Comparison of ENCODE assay signal across 8 cellular contexts in the genomic region with DNA sequence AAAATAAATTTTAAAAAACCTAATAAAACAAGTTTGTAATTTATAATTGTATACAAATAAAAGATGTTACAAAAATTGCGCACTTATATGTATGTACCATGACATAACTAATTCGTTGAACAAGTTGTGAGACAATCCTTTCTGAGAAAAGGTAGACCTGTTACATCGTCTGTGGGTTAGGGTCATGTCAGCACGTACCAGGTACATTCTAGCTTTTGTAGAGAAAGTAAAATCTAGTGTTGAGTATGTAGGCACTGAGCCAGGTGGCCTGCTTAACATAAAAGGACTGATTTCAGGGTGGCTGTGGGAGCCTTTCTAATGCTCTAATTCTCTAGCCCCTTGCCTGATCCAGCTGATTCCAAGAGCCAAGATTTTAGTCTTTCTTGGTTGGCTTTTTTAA. TPM values are rescaled to one million over a fixed set of nuclear protein-coding genes. Genes with fewer than 3 reads are reported as not detected.
A peak's percentile ranks its signal among the peaks of the same experiment; 100 is the strongest.
DNase-seq lines count a peak whose midpoint lies in the region; ATAC-seq and TF ChIP-seq lines count a peak whose summit lies in the region.

No MANE protein-coding gene starts in this region.

- ATAC-seq in HG02852 (IDR thresholded peaks at IDR 0.05; ENCODE audit: unreplicated experiment): no peak
- ATAC-seq in GM18519 (IDR thresholded peaks at IDR 0.05; ENCODE audit: low FRiP score, unreplicated experiment): no peak

- H3K4me3 ChIP-seq in SJCRH30 (peak overlapping the region; percentile 84), sigmoid colon (peak overlapping the region in 3 of 4 donors; percentile 56 to 97 (median 74))

- no peaks in the 10 kb centered on the region for H3K9me3 ChIP-seq in SJCRH30 (replicated peaks)
- H3K9me3 ChIP-seq in sigmoid colon: no peaks in the 10 kb centered on the region

- H3K27ac ChIP-seq in SJCRH30: peak overlapping the region; percentile 92
- H3K27ac ChIP-seq in epithelial cell of prostate: peak overlapping the region; percentile 100
- H3K27ac ChIP-seq in sigmoid colon: peak overlapping the region; percentile 84 to 97 (median 93)

- no peak for TF ChIP-seq CTCF in sigmoid colon (IDR thresholded peaks at IDR 0.05)

- peak; percentile 29 for DNase-seq in H4 (ENCODE audit: low spot score)
- peak in 1 of 2 experiments; percentile 40 for DNase-seq in SJCRH30
- no peak for DNase-seq in epithelial cell of prostate (ENCODE audit: low read depth, low spot score)
- DNase-seq in sigmoid colon: no peak
- no peak for DNase-seq in HT-29 (ENCODE audit: low spot score)
- no peak for DNase-seq in SHP77 treated with DMSO at 0.1 percent for 48 hours (lab: John Stamatoyannopoulos, UW)

- intact Hi-C loops in sigmoid colon (cut with DNase I): no loop called here

- H3K4me1 ChIP-seq in SJCRH30: peaks cover 4% of the 10 kb centered on the region; the same call in 1 of the 2 replicates
- peaks cover 0 to 15% (median 9%) of the 10 kb centered on the region in 4 donors for H3K4me1 ChIP-seq in sigmoid colon

- WGBS in sigmoid colon, 2 donors: 54 to 56% methylated on average over 4 of the region's 4 CpGs

- H3K27me3 ChIP-seq in SJCRH30: no peaks in the 10 kb centered on the region
- no peaks in the 10 kb centered on the region for H3K27me3 ChIP-seq in sigmoid colon

- TF ChIP-seq POLR2A in sigmoid colon (IDR thresholded peaks at IDR 0.05): no peak

- H3K36me3 ChIP-seq in SJCRH30 (peaks cover 13% of the 10 kb centered on the region), sigmoid colon (peaks cover 11 to 37% (median 15%) of the 10 kb centered on the region in 4 donors)

- no peak for TF ChIP-seq EP300 in sigmoid colon (IDR thresholded peaks at IDR 0.05)

RNA-seq across cellular contexts. Expression of a gene that starts 10.4 kb away (rescaled TPM):
- 188 and 203 TPM in 2 replicates for total RNA-seq in H4 (2014; rRNA removed; shearing (Covaris generic))
- 140 and 147 TPM in 2 replicates for total RNA-seq in SJCRH30 (2014; rRNA removed; shearing (Covaris generic))
- total RNA-seq in sigmoid colon: 10 to 100 TPM; 67.6 to 79.0 (median 75.7) TPM
- polyA plus RNA-seq in sigmoid colon: 10 to 100 TPM; 30.6 to 58.9 (median 38.1) TPM
- total RNA-seq in HT-29 (2014; rRNA removed; shearing (Covaris generic)): 63.6 and 67.1 TPM in 2 replicates

RNA-seq across cellular contexts. Expression of a gene that starts 26.0 kb away (rescaled TPM):
- total RNA-seq in H4 (2014; rRNA removed; shearing (Covaris generic)): not detected in 2 replicates
- not detected in 2 replicates for total RNA-seq in SJCRH30 (2014; rRNA removed; shearing (Covaris generic))
- not detected for total RNA-seq in sigmoid colon
- under 1 TPM in 1 of 3 donors, not detected in 2; 0.23 TPM for polyA plus RNA-seq in sigmoid colon
- total RNA-seq in HT-29 (2014; rRNA removed; shearing (Covaris generic)): not detected in 2 replicates

RNA-seq across cellular contexts. Expression of a gene that starts 39.5 kb away (rescaled TPM):
- total RNA-seq in H4 (2014; rRNA removed; shearing (Covaris generic)): 34.0 and 50.6 TPM in 2 replicates
- 40.9 and 45.3 TPM in 2 replicates for total RNA-seq in SJCRH30 (2014; rRNA removed; shearing (Covaris generic))
- 10 to 100 TPM; 22.8 to 24.9 (median 24.1) TPM for total RNA-seq in sigmoid colon
- polyA plus RNA-seq in sigmoid colon: 10 to 100 TPM; 11.8 to 37.5 (median 12.6) TPM
- total RNA-seq in HT-29 (2014; rRNA removed; shearing (Covaris generic)): 50.2 and 54.5 TPM in 2 replicates
